Comparison of ENCODE assay signal across 12 cellular contexts in the genomic region with DNA sequence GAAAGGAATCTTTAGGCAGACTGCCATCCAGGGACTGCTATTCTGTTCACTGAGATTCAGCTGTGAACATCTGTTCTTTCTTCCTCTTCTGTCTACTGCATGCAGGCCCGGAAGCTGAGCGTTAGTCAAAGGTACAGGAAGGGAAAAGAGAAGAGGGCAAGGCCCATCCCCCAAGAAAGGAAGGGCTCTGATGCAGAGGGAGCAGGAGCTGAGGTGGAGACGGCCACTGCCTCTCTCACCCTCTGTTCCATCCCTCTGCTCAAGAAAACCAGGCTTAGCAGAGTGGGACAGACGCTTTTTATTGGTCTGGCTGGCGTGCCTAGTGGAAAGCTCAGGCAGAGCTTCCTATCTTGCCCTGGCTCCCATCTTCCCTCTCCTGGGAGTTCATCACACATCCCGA. TPM values are rescaled to one million over a fixed set of nuclear protein-coding genes. Genes with fewer than 3 reads are reported as not detected.
DNase-seq lines count a peak whose midpoint lies in the region; ATAC-seq and TF ChIP-seq lines count a peak whose summit lies in the region.
"Had no signal": no experiment of that assay in that cellular context is flagged by ENCODE, and none has a peak within 500 bp of the region (broad histone marks: within the 10 kb centered on the region; RNA-seq: fewer than 3 reads in every experiment).

No MANE protein-coding gene starts in this region.

- peak overlapping the region in 8 of 10 experiments; percentile 30 to 53 (median 36); a peak in 15 of 20 replicates for H3K4me3 ChIP-seq in BLaER1 treated with 17β-estradiol and CSF1 and Interleukin-3, amounts not matched to agents 10 nM and 100 nM
- no peak overlapping the region for H3K4me3 ChIP-seq in HL-60 (replicated peaks; ENCODE audit: insufficient read depth, low read length)
- H3K4me3 ChIP-seq in muscle layer of colon (ENCODE audit: low read depth in 1 of 2, low read length in 2 of 2), result no peak overlapping the region
- H3K4me3 ChIP-seq: esophagus squamous epithelium, skin epidermis had no signal

- no peaks in the 10 kb centered on the region for H3K27me3 ChIP-seq in BLaER1 treated with 17β-estradiol and CSF1 and Interleukin-3, amounts not matched to agents 10 nM and 100 nM
- H3K27me3 ChIP-seq in HL-60 (ENCODE audit: insufficient read depth, poor library complexity, severe bottlenecking) (no peaks in the 10 kb centered on the region), muscle layer of colon (ENCODE audit: control insufficient read depth in 1 of 2, insufficient read depth in 2 of 2, low read length in 2 of 2) (no peaks in the 10 kb centered on the region)
- H3K27me3 ChIP-seq: esophagus squamous epithelium had no signal

- peaks cover 50% of the 10 kb centered on the region for H3K4me1 Mint-ChIP-seq in activated T-helper 1 cell treated with anti-CD3 and anti-CD28 coated beads, Interleukin-12 subunit alpha, Interleukin-12 subunit beta, Interleukin-2, Interleukin-4 antibody, amounts not matched to agents 30 ng/mL and 10 ng/mL and 1 ng/mL, durations not matched to agents 14 hours and 24 hours and 36 hours (ENCODE audit: low read depth)

- no peak for ATAC-seq in HG03439 (IDR thresholded peaks at IDR 0.05; ENCODE audit: unreplicated experiment)

- H3K27ac ChIP-seq in BLaER1 treated with 17β-estradiol and CSF1 and Interleukin-3, amounts not matched to agents 10 nM and 100 nM, result peak overlapping the region in 10 of 11 experiments; percentile 56 to 96 (median 78); a peak in 20 of 22 replicates
- H3K27ac ChIP-seq in HL-60 (replicated peaks), result no peak overlapping the region
- peak overlapping the region; percentile 76 for H3K27ac ChIP-seq in muscle layer of colon (ENCODE audit: low read depth, low read length)

- no peaks in the 10 kb centered on the region for H3K9me3 Mint-ChIP-seq in activated T-helper 1 cell treated with anti-CD3 and anti-CD28 coated beads, Interleukin-12 subunit alpha, Interleukin-12 subunit beta, Interleukin-2, Interleukin-4 antibody, amounts not matched to agents 30 ng/mL and 10 ng/mL and 1 ng/mL, durations not matched to agents 14 hours and 24 hours and 36 hours

- H3K36me3 ChIP-seq in BLaER1 treated with 17β-estradiol and CSF1 and Interleukin-3, amounts not matched to agents 10 nM and 100 nM, result peaks cover 0 to 44% (median 24%) of the 10 kb centered on the region in 11 experiments; a peak in 18 of 22 replicates
- peaks cover 9% of the 10 kb centered on the region for H3K36me3 ChIP-seq in muscle layer of colon (ENCODE audit: insufficient read depth, low read length)

- H3K9ac ChIP-seq in BLaER1 treated with 17β-estradiol and CSF1 and Interleukin-3, amounts not matched to agents 10 nM and 100 nM, result peak overlapping the region; percentile 32 to 80 (median 67); a peak in 19 of 22 replicates
- no peak overlapping the region for H3K9ac ChIP-seq in muscle layer of colon (ENCODE audit: low read length)

- peaks cover 0 to 42% (median 0%) of the 10 kb centered on the region in 11 experiments; a peak in 4 of 22 replicates for H4K20me1 ChIP-seq in BLaER1 treated with 17β-estradiol and CSF1 and Interleukin-3, amounts not matched to agents 10 nM and 100 nM

- DNase-seq in HL-60 (ENCODE audit: low read depth in 1 of 2, low spot score in 1 of 2) (peak; percentile 71 to 82), medulla oblongata (ENCODE audit: extremely low spot score) (no peak), DMS79 treated with DMSO at 0.1 percent for 48 hours (lab: John Stamatoyannopoulos, UW) (no peak)
- DNase-seq in activated T-helper 1 cell treated with anti-CD3 and anti-CD28 coated beads, Interleukin-12 subunit alpha, Interleukin-12 subunit beta, Interleukin-2, Interleukin-4 antibody, amounts not matched to agents 30 ng/mL and 10 ng/mL and 1 ng/mL, durations not matched to agents 14 hours and 24 hours and 36 hours (ENCODE audit: low spot score), result no peak
- no peak for DNase-seq in activated T-cell treated with anti-CD3 and anti-CD28 coated beads, Interleukin-2, amount 50 U/mL, for 1 hour
- DNase-seq: activated CD4-positive, alpha-beta T cell treated with anti-CD3 and anti-CD28 coated beads, Interleukin-2, amount 50 U/mL, for 4 hours; esophagus squamous epithelium; NCI-H1694 had no signal

- H3K9me3 ChIP-seq in BLaER1 treated with 17β-estradiol and CSF1 and Interleukin-3, amounts not matched to agents 10 nM and 100 nM (replicated peaks in 1 of 11), result no peaks in the 10 kb centered on the region
- no peaks in the 10 kb centered on the region for H3K9me3 ChIP-seq in muscle layer of colon (ENCODE audit: low read length)
- H3K9me3 ChIP-seq: esophagus squamous epithelium had no signal

- no peak for TF ChIP-seq CTCF in HL-60 (IDR thresholded peaks at IDR 0.05; ENCODE audit: insufficient read depth, low read length)

- intact Hi-C loops in activated T-helper 1 cell treated with anti-CD3 and anti-CD28 coated beads, Interleukin-12 subunit alpha, Interleukin-12 subunit beta, Interleukin-2, Interleukin-4 antibody, amounts not matched to agents 30 ng/mL and 10 ng/mL and 1 ng/mL, durations not matched to agents 14 hours and 24 hours and 36 hours (cut with micrococcal nuclease), result no loop called here

- no peaks in the 10 kb centered on the region for H3K27me3 Mint-ChIP-seq in activated T-helper 1 cell treated with anti-CD3 and anti-CD28 coated beads, Interleukin-12 subunit alpha, Interleukin-12 subunit beta, Interleukin-2, Interleukin-4 antibody, amounts not matched to agents 30 ng/mL and 10 ng/mL and 1 ng/mL, durations not matched to agents 14 hours and 24 hours and 36 hours (ENCODE audit: insufficient read depth)

- H3K4me3 Mint-ChIP-seq in activated T-helper 1 cell treated with anti-CD3 and anti-CD28 coated beads, Interleukin-12 subunit alpha, Interleukin-12 subunit beta, Interleukin-2, Interleukin-4 antibody, amounts not matched to agents 30 ng/mL and 10 ng/mL and 1 ng/mL, durations not matched to agents 14 hours and 24 hours and 36 hours, result no peak overlapping the region

- peaks cover 69 to 90% (median 84%) of the 10 kb centered on the region in 10 experiments for H3K4me1 ChIP-seq in BLaER1 treated with 17β-estradiol and CSF1 and Interleukin-3, amounts not matched to agents 10 nM and 100 nM
- peaks cover 74% of the 10 kb centered on the region for H3K4me1 ChIP-seq in muscle layer of colon (ENCODE audit: insufficient read depth, low read length)

- H3K4me2 ChIP-seq in BLaER1 treated with 17β-estradiol and CSF1 and Interleukin-3, amounts not matched to agents 10 nM and 100 nM, result peak overlapping the region; percentile 79 to 97 (median 95)

- H3K27ac Mint-ChIP-seq in activated T-helper 1 cell treated with anti-CD3 and anti-CD28 coated beads, Interleukin-12 subunit alpha, Interleukin-12 subunit beta, Interleukin-2, Interleukin-4 antibody, amounts not matched to agents 30 ng/mL and 10 ng/mL and 1 ng/mL, durations not matched to agents 14 hours and 24 hours and 36 hours, result peak overlapping the region; percentile 42

- peaks cover 14% of the 10 kb centered on the region for H3K36me3 Mint-ChIP-seq in activated T-helper 1 cell treated with anti-CD3 and anti-CD28 coated beads, Interleukin-12 subunit alpha, Interleukin-12 subunit beta, Interleukin-2, Interleukin-4 antibody, amounts not matched to agents 30 ng/mL and 10 ng/mL and 1 ng/mL, durations not matched to agents 14 hours and 24 hours and 36 hours (ENCODE audit: low read depth)

RNA-seq across cellular contexts. Expression of gene PFDN1, which starts 57.5 kb away (rescaled TPM):
- 59.5 and 60.6 TPM in 2 replicates for total RNA-seq in activated T-helper 1 cell treated with anti-CD3 and anti-CD28 coated beads, Interleukin-12 subunit alpha, Interleukin-12 subunit beta, Interleukin-2, Interleukin-4 antibody, amounts not matched to agents 30 ng/mL and 10 ng/mL and 1 ng/mL, durations not matched to agents 14 hours and 24 hours and 36 hours

Comparison
In these comparisons a context has a peak if more than half of its experiments do, and no peak if none do; other contexts are left out.
1. H3K4me3 ChIP-seq: peak in BLaER1 treated with 17β-estradiol and CSF1 and Interleukin-3, amounts not matched to agents 10 nM and 100 nM (8 of 10); none in HL-60 (single experiment) and muscle layer of colon (0 of 2).
2. DNase-seq: peak in HL-60 (2 of 2); none in activated T-helper 1 cell treated with anti-CD3 and anti-CD28 coated beads, Interleukin-12 subunit alpha, Interleukin-12 subunit beta, Interleukin-2, Interleukin-4 antibody, amounts not matched to agents 30 ng/mL and 10 ng/mL and 1 ng/mL, durations not matched to agents 14 hours and 24 hours and 36 hours (single experiment), medulla oblongata (single experiment), activated T-cell treated with anti-CD3 and anti-CD28 coated beads, Interleukin-2, amount 50 U/mL, for 1 hour (single experiment) and DMS79 treated with DMSO at 0.1 percent for 48 hours (single experiment).